In genomic region chr2:95345415-95346235, GRCh38 we compare ENCODE assay signal across 8 cellular contexts. TPM values are rescaled to one million over a fixed set of nuclear protein-coding genes. Genes with fewer than 3 reads are reported as not detected.
DNase-seq lines count a peak whose midpoint lies in the region; ATAC-seq and TF ChIP-seq lines count a peak whose summit lies in the region.

No MANE protein-coding gene starts in this region.

- H3K27ac ChIP-seq in esophagus (ENCODE audit: low read depth in 2 of 2, low read length in 1 of 2), result peak overlapping the region; percentile 18 to 68

- TF ChIP-seq CTCF in AG10803 (conservative IDR thresholded peaks at IDR 0.05; ENCODE audit: low read length), result peak; percentile 68

- peak overlapping the region; percentile 73 for H3K4me3 ChIP-seq in AG10803 (ENCODE audit: low read length)
- H3K4me3 ChIP-seq in esophagus (ENCODE audit: low read depth in 1 of 2, low read length in 2 of 2), result peak overlapping the region; percentile 47 to 50

- H3K36me3 ChIP-seq in esophagus (ENCODE audit: control insufficient read depth in 2 of 2, insufficient read depth in 2 of 2, low read length in 1 of 2), result no peaks in the 10 kb centered on the region

- H3K4me1 ChIP-seq in esophagus (ENCODE audit: control insufficient read depth in 2 of 2, insufficient read depth in 2 of 2, low read length in 1 of 2), result peaks cover 0 to 5% of the 10 kb centered on the region in 2 donors

- ATAC-seq in GM19043 (IDR thresholded peaks at IDR 0.05; ENCODE audit: low read depth, unreplicated experiment) (peak; percentile 73), HG03460 (IDR thresholded peaks at IDR 0.05; ENCODE audit: unreplicated experiment) (peak; percentile 83)

- H3K9me3 ChIP-seq in esophagus (ENCODE audit: control insufficient read depth in 2 of 2, insufficient read depth in 1 of 2, low read depth in 1 of 2, low read length in 1 of 2), result peaks cover 0 to 2% of the 10 kb centered on the region in 2 donors

- peaks cover 0 to 4% of the 10 kb centered on the region in 2 donors for H3K27me3 ChIP-seq in esophagus (ENCODE audit: control insufficient read depth in 1 of 2, insufficient read depth in 2 of 2, low read length in 2 of 2)

- DNase-seq in AG10803 (ENCODE audit: low read depth) (peak; percentile 83), NCI-H82 treated with DMSO at 0.1 percent for 48 hours (lab: John Stamatoyannopoulos, UW; ENCODE audit: unreplicated experiment) (peak; percentile 42), mucosa of gallbladder (ENCODE audit: low spot score) (peak; percentile 84)
- peak; percentile 90 for DNase-seq in activated CD8-positive, alpha-beta memory T cell treated with anti-CD3 and anti-CD28 coated beads, Interleukin-2, amount 50 U/mL, for 48 hours
- peak; percentile 20 for DNase-seq in stimulated activated CD8-positive, alpha-beta memory T cell treated with anti-CD3 and anti-CD28 coated beads, Interleukin-2, amount 100 ng/mL, for 1 hour (ENCODE audit: low read depth in 2 of 2)

- WGBS in esophagus, 2 donors, result 1 to 2% methylated on average over 64 to 75 of the region's 75 CpGs

RNA-seq across cellular contexts. Expression of gene KCNIP3, which starts 48.5 kb away (rescaled TPM):
- 1 to 10 TPM; 2.0 to 2.2 TPM for polyA plus RNA-seq in esophagus
- total RNA-seq in mucosa of gallbladder, result 24.3 TPM

RNA-seq across cellular contexts. Expression of gene FAHD2A, which starts 56.9 kb away (rescaled TPM):
- polyA plus RNA-seq in esophagus, result 10 to 100 TPM in 1 of 2 donors, 1 to 10 TPM in 1; 9.3 to 11.9 TPM
- 47.4 TPM for total RNA-seq in mucosa of gallbladder

Comparison
In these comparisons a context has a peak if more than half of its experiments do, and no peak if none do; other contexts are left out.
1. Peak in every context shown above with its lines: DNase-seq, ATAC-seq, H3K4me3 ChIP-seq and H3K27ac ChIP-seq.
2. DNase-seq: peak in every context shown above with its lines; median percentile 90 in activated CD8-positive, alpha-beta memory T cell treated with anti-CD3 and anti-CD28 coated beads, Interleukin-2, amount 50 U/mL, for 48 hours; 84 in mucosa of gallbladder; 83 in AG10803; 42 in NCI-H82 treated with DMSO at 0.1 percent for 48 hours; 20 in stimulated activated CD8-positive, alpha-beta memory T cell treated with anti-CD3 and anti-CD28 coated beads, Interleukin-2, amount 100 ng/mL, for 1 hour.